10 cellular contexts compared by ENCODE assay signal in genomic region chr11:128021304-128022006, GRCh38.
DNase-seq lines count a peak whose midpoint lies in the region; ATAC-seq and TF ChIP-seq lines count a peak whose summit lies in the region.
"Had no signal": no experiment of that assay in that cellular context is flagged by ENCODE, and none has a peak within 500 bp of the region (broad histone marks: within the 10 kb centered on the region; RNA-seq: fewer than 3 reads in every experiment).

No MANE protein-coding gene starts in this region.

- H3K4me1 ChIP-seq in adipocyte (ENCODE audit: control insufficient read depth, insufficient read depth, low read length), result peaks cover 8% of the 10 kb centered on the region
- H3K4me1 ChIP-seq: parathyroid adenoma had no signal

- no peak overlapping the region for H3K4me3 ChIP-seq in adipocyte (ENCODE audit: low read length)

- H3K9me3 ChIP-seq in adipocyte (ENCODE audit: control insufficient read depth, low read length), result no peaks in the 10 kb centered on the region

- H3K27me3 ChIP-seq in adipocyte (replicated peaks; ENCODE audit: control insufficient read depth, insufficient read depth, low read length), result no peaks in the 10 kb centered on the region

- H3K9ac ChIP-seq in adipocyte (ENCODE audit: low read length), result no peak overlapping the region
- H3K9ac ChIP-seq: parathyroid adenoma had no signal

- ATAC-seq in HG02884 (IDR thresholded peaks at IDR 0.05; ENCODE audit: unreplicated experiment), result peak; percentile 20
- ATAC-seq in omental fat pad (ENCODE audit: low FRiP score), result no peak
- no peak for ATAC-seq in GM18861 (IDR thresholded peaks at IDR 0.05; ENCODE audit: unreplicated experiment)

- peak; percentile 28 for DNase-seq in DMS53 (lab: John Stamatoyannopoulos, UW)
- no peak for DNase-seq in DMS53 treated with DMSO at 0.1 percent for 48 hours (lab: John Stamatoyannopoulos, UW; ENCODE audit: unreplicated experiment)
- peak; percentile 41 for DNase-seq in adipocyte (ENCODE audit: low read depth)
- DNase-seq in myocyte (ENCODE audit: low read depth), result peak; percentile 40
- no peak for DNase-seq in NCI-H2171 treated with DMSO at 0.1 percent for 48 hours (lab: John Stamatoyannopoulos, UW)
- DNase-seq in omental fat pad (ENCODE audit: low spot score), result no peak
- DNase-seq: stimulated activated naive B cell treated with anti-CD40 and anti-IgM and Interleukin-4, amounts not matched to agents 10 μg/mL and 1 μg/mL and 100 μg/mL, for 72 hours had no signal

- no peak for TF ChIP-seq CTCF in omental fat pad (IDR thresholded peaks at IDR 0.05)

- no peaks in the 10 kb centered on the region for H3K36me3 ChIP-seq in adipocyte (ENCODE audit: control insufficient read depth, insufficient read depth, low read length, severe bottlenecking)

Comparison
In these comparisons a context has a peak if more than half of its experiments do, and no peak if none do; other contexts are left out.
1. DNase-seq: peak in DMS53 (single experiment), adipocyte (single experiment) and myocyte (single experiment); none in DMS53 treated with DMSO at 0.1 percent for 48 hours (single experiment), NCI-H2171 treated with DMSO at 0.1 percent for 48 hours (single experiment) and omental fat pad (single experiment).